In genomic region chr3:14031271-14031670, GRCh38 we compare ENCODE assay signal across 32 cellular contexts.
A peak's percentile ranks its signal among the peaks of the same experiment; 100 is the strongest.
DNase-seq lines count a peak whose midpoint lies in the region; ATAC-seq and TF ChIP-seq lines count a peak whose summit lies in the region.
"Had no signal": no experiment of that assay in that cellular context is flagged by ENCODE, and none has a peak within 500 bp of the region (broad histone marks: within the 10 kb centered on the region; RNA-seq: fewer than 3 reads in every experiment).

No MANE protein-coding gene starts in this region.

- H2AFZ ChIP-seq in PC-3 (ENCODE audit: low read length) = peak overlapping the region; percentile 69
- H2AFZ ChIP-seq: neural progenitor cell had no signal

- no peaks in the 10 kb centered on the region for H3K27me3 ChIP-seq in breast epithelium
- H3K27me3 ChIP-seq in PC-3 (ENCODE audit: low read length) = no peaks in the 10 kb centered on the region
- H3K27me3 ChIP-seq: colonic mucosa, neural progenitor cell, SJCRH30, transverse colon had no signal

- H3K4me1 ChIP-seq in breast epithelium = no peaks in the 10 kb centered on the region
- H3K4me1 ChIP-seq in PC-3 (ENCODE audit: insufficient read depth, low read length) = peaks cover 3% of the 10 kb centered on the region; the same call in 1 of the 2 replicates
- H3K4me1 ChIP-seq: colonic mucosa, neural progenitor cell, SJCRH30, transverse colon had no signal

- H3K9me3 Mint-ChIP-seq in MCF 10A (ENCODE audit: unreplicated experiment) = no peaks in the 10 kb centered on the region
- H3K9me3 Mint-ChIP-seq in stimulated activated effector memory CD8-positive, alpha-beta T cell treated with anti-CD3 and anti-CD28 coated beads, Interleukin-12 subunit alpha, Interleukin-12 subunit beta, amount 100 ng/mL, for 72 hours = peaks cover 3% of the 10 kb centered on the region

- H3K79me2 ChIP-seq in PC-3 (ENCODE audit: low read length) = no peaks in the 10 kb centered on the region

- H3K36me3 ChIP-seq in breast epithelium = no peaks in the 10 kb centered on the region
- no peaks in the 10 kb centered on the region for H3K36me3 ChIP-seq in PC-3 (ENCODE audit: low read depth, low read length)
- H3K36me3 ChIP-seq: colonic mucosa, HAP-1, neural progenitor cell, SJCRH30, transverse colon had no signal

- H3K27me3 Mint-ChIP-seq in MCF 10A (ENCODE audit: insufficient read depth, unreplicated experiment) = no peaks in the 10 kb centered on the region
- H3K27me3 Mint-ChIP-seq: activated CD4-positive, alpha-beta T cell treated with anti-CD3 and anti-CD28 coated beads, Interleukin-2, amount 10 ng/mL, durations not matched to agents 24 days and 14 days; progenitor cell of endocrine pancreas had no signal

- CTCF ChIA-PET in MCF 10A (lab: Yijun Ruan, JAX) = interaction anchor here (1.0 kb wide), 1 partner anchor 9 kb away, joined by 3 read pairs; no protein-coding TSS in a partner anchor
- CTCF ChIA-PET in PC-3 (lab: Charles Lee) = no interaction called here

- H3K9me3 ChIP-seq in breast epithelium = peaks cover 9 to 16% of the 10 kb centered on the region in 2 donors
- H3K9me3 ChIP-seq in PC-3 (ENCODE audit: low read length) = 0 out of 2 replicates have a peak, but pooled peaks cover 6% of the 10 kb centered on the region
- H3K9me3 ChIP-seq: colonic mucosa, HAP-1, SJCRH30 had no signal

- no peak for TF ChIP-seq POLR2A in breast epithelium (IDR thresholded peaks at IDR 0.05)

- no TSS peak for BruUV-seq in MCF 10A (replicated peaks; lab: Mats Ljungman, UMichigan)
- BruUV-seq in PC-3 (replicated peaks; lab: Mats Ljungman, UMichigan) = no TSS peak

- no peak overlapping the region for H3K4me3 Mint-ChIP-seq in MCF 10A (ENCODE audit: unreplicated experiment)
- H3K4me3 Mint-ChIP-seq in stimulated activated effector memory CD8-positive, alpha-beta T cell treated with anti-CD3 and anti-CD28 coated beads, Interleukin-12 subunit alpha, Interleukin-12 subunit beta, amount 100 ng/mL, for 72 hours = no peak overlapping the region
- H3K4me3 Mint-ChIP-seq: activated CD4-positive, alpha-beta T cell treated with anti-CD3 and anti-CD28 coated beads, Interleukin-2, amount 10 ng/mL, durations not matched to agents 24 days and 14 days; activated CD8-positive, alpha-beta memory T cell treated with anti-CD3 and anti-CD28 coated beads, Interleukin-2, amount 10 ng/mL, durations not matched to agents 7 days and 5 days; activated naive CD4-positive, alpha-beta T cell treated with anti-CD3 and anti-CD28 coated beads for 36 hours; CD4-positive, alpha-beta memory T cell; memory B cell; neural progenitor cell had no signal

- POLR2A ChIA-PET in MCF 10A (lab: Yijun Ruan, JAX) (no interaction called here), PC-3 (lab: Charles Lee; ENCODE audit: unreplicated experiment) (no interaction called here)

- TF ChIP-seq CTCF in MCF 10A (IDR thresholded peaks at IDR 0.05; ENCODE audit: unreplicated experiment) (no peak), breast epithelium (IDR thresholded peaks at IDR 0.05) (no peak), PC-3 (conservative IDR thresholded peaks at IDR 0.05; ENCODE audit: low read depth, low read length) (no peak)

- no peaks in the 10 kb centered on the region for H3K4me1 Mint-ChIP-seq in MCF 10A (ENCODE audit: insufficient read depth, unreplicated experiment)
- H3K4me1 Mint-ChIP-seq in stimulated activated effector memory CD8-positive, alpha-beta T cell treated with anti-CD3 and anti-CD28 coated beads, Interleukin-12 subunit alpha, Interleukin-12 subunit beta, amount 100 ng/mL, for 72 hours = no peaks in the 10 kb centered on the region
- H3K4me1 Mint-ChIP-seq: activated CD4-positive, alpha-beta T cell treated with anti-CD3 and anti-CD28 coated beads, Interleukin-2, amount 10 ng/mL, durations not matched to agents 24 days and 14 days; activated CD8-positive, alpha-beta memory T cell treated with anti-CD3 and anti-CD28 coated beads, Interleukin-2, amount 10 ng/mL, durations not matched to agents 7 days and 5 days; CD4-positive, alpha-beta memory T cell; memory B cell; neural progenitor cell had no signal

- intact Hi-C loops in MCF 10A (cut with micrococcal nuclease) = no loop called here
- intact Hi-C loops in breast epithelium (cut with DNase I; ENCODE audit: low total_unique reads) = no loop called here
- intact Hi-C loops in PC-3 (cut with micrococcal nuclease) = no loop called here

- H3K9me2 ChIP-seq in PC-3 (replicated peaks; ENCODE audit: low read length) = no peaks in the 10 kb centered on the region

- no peaks in the 10 kb centered on the region for H3K36me3 Mint-ChIP-seq in MCF 10A (ENCODE audit: insufficient read depth, unreplicated experiment)
- no peaks in the 10 kb centered on the region for H3K36me3 Mint-ChIP-seq in stimulated activated effector memory CD8-positive, alpha-beta T cell treated with anti-CD3 and anti-CD28 coated beads, Interleukin-12 subunit alpha, Interleukin-12 subunit beta, amount 100 ng/mL, for 72 hours
- H3K36me3 Mint-ChIP-seq: activated CD8-positive, alpha-beta memory T cell treated with anti-CD3 and anti-CD28 coated beads, Interleukin-2, amount 10 ng/mL, durations not matched to agents 7 days and 5 days; memory B cell; neural progenitor cell had no signal

- peak; percentile 95 for ATAC-seq in PC-3
- ATAC-seq in stimulated activated effector memory CD8-positive, alpha-beta T cell treated with anti-CD3 and anti-CD28 coated beads, Interleukin-12 subunit alpha, Interleukin-12 subunit beta, amount 100 ng/mL, for 72 hours = peak; percentile 73
- ATAC-seq: activated CD8-positive, alpha-beta memory T cell treated with anti-CD3 and anti-CD28 coated beads, Interleukin-2, amount 10 ng/mL, durations not matched to agents 7 days and 5 days; esophagus mucosa; left cardiac atrium; Panc1; sciatic nerve had no signal

- no peak overlapping the region for H3K27ac Mint-ChIP-seq in MCF 10A (ENCODE audit: low read depth, unreplicated experiment)
- H3K27ac Mint-ChIP-seq in stimulated activated effector memory CD8-positive, alpha-beta T cell treated with anti-CD3 and anti-CD28 coated beads, Interleukin-12 subunit alpha, Interleukin-12 subunit beta, amount 100 ng/mL, for 72 hours = no peak overlapping the region
- H3K27ac Mint-ChIP-seq: activated CD4-positive, alpha-beta T cell treated with anti-CD3 and anti-CD28 coated beads, Interleukin-2, amount 10 ng/mL, durations not matched to agents 24 days and 14 days; activated CD8-positive, alpha-beta memory T cell treated with anti-CD3 and anti-CD28 coated beads, Interleukin-2, amount 10 ng/mL, durations not matched to agents 7 days and 5 days; activated naive CD4-positive, alpha-beta T cell treated with anti-CD3 and anti-CD28 coated beads for 36 hours; CD4-positive, alpha-beta memory T cell; memory B cell; neural progenitor cell; progenitor cell of endocrine pancreas had no signal

- H4K20me1 ChIP-seq in PC-3 (ENCODE audit: low read length) = no peaks in the 10 kb centered on the region

- H3K9ac ChIP-seq in PC-3 (ENCODE audit: low read length) = no peak overlapping the region
- H3K9ac ChIP-seq: neural progenitor cell had no signal

- H3K4me2 ChIP-seq in PC-3 (ENCODE audit: low read length) = no peak overlapping the region
- H3K4me2 ChIP-seq: neural progenitor cell had no signal

- H3K27ac ChIP-seq in breast epithelium = no peak overlapping the region
- no peak overlapping the region for H3K27ac ChIP-seq in PC-3 (ENCODE audit: low read length)
- H3K27ac ChIP-seq: colonic mucosa, neural progenitor cell, SJCRH30, transverse colon had no signal

- H3K4me3 ChIP-seq in breast epithelium = no peak overlapping the region
- H3K4me3 ChIP-seq in PC-3 (ENCODE audit: low read length) = no peak overlapping the region
- H3K4me3 ChIP-seq: colonic mucosa, HAP-1, neural progenitor cell, SJCRH30, transverse colon had no signal

- no peaks in the 10 kb centered on the region for H3F3A ChIP-seq in PC-3 (ENCODE audit: low read length, unreplicated experiment)

- peak; percentile 3 for DNase-seq in MCF 10A (ENCODE audit: unreplicated experiment)
- DNase-seq in breast epithelium (ENCODE audit: low spot score in 2 of 2) = no peak
- DNase-seq in PC-3 = peak; percentile 53
- DNase-seq in dermis blood vessel endothelial cell = peak; percentile 36
- DNase-seq in stimulated activated effector memory CD8-positive, alpha-beta T cell treated with anti-CD3 and anti-CD28 coated beads, Interleukin-12 subunit alpha, Interleukin-12 subunit beta, amount 100 ng/mL, for 72 hours (ENCODE audit: low spot score in 2 of 2) = no peak
- no peak for DNase-seq in COLO668 (lab: John Stamatoyannopoulos, UW; ENCODE audit: unreplicated experiment)
- DNase-seq in activated naive CD4-positive, alpha-beta T cell (lab: John Stamatoyannopoulos, UW) = no peak
- no peak for DNase-seq in stimulated activated naive CD4-positive, alpha-beta T cell treated with Interleukin-2 at 50 U/mL for 16 hours (lab: John Stamatoyannopoulos, UW)
- DNase-seq: activated CD4-positive, alpha-beta T cell treated with anti-CD3 and anti-CD28 coated beads, Interleukin-2, amount 10 ng/mL, durations not matched to agents 24 days and 14 days; activated CD8-positive, alpha-beta memory T cell treated with anti-CD3 and anti-CD28 coated beads, Interleukin-2, amount 10 ng/mL, durations not matched to agents 7 days and 5 days; activated naive CD4-positive, alpha-beta T cell treated with anti-CD3 and anti-CD28 coated beads for 36 hours; activated T-cell treated with anti-CD3 and anti-CD28 coated beads, Interleukin-2, amount 50 U/mL, for 48 hours; AML-193; amniotic stem cell; CD4-positive, alpha-beta memory T cell; colonic mucosa; DMS 273 treated with DMSO at 0.1 percent for 48 hours; effector memory CD4-positive, alpha-beta T cell; foreskin melanocyte; KG1; left cardiac atrium; NCI-H187; NCI-H524; SJCRH30; transverse colon had no signal

Comparison
In these comparisons a context has a peak if more than half of its experiments do, and no peak if none do; other contexts are left out.
1. DNase-seq: peak in MCF 10A (single experiment), PC-3 (single experiment) and dermis blood vessel endothelial cell (single experiment); none in breast epithelium (0 of 2), stimulated activated effector memory CD8-positive, alpha-beta T cell treated with anti-CD3 and anti-CD28 coated beads, Interleukin-12 subunit alpha, Interleukin-12 subunit beta, amount 100 ng/mL, for 72 hours (0 of 2), COLO668 (single experiment), activated naive CD4-positive, alpha-beta T cell (0 of 4) and stimulated activated naive CD4-positive, alpha-beta T cell treated with Interleukin-2 at 50 U/mL for 16 hours (single experiment).